Comparison of ENCODE assay signal across 22 cellular contexts in genomic region chr12:47251919-47252318, GRCh38.
DNase-seq lines count a peak whose midpoint lies in the region; ATAC-seq lines count a peak whose summit lies in the region.
"Had no signal": no experiment of that assay in that cellular context is flagged by ENCODE, and none has a peak within 500 bp of the region (broad histone marks: within the 10 kb centered on the region; RNA-seq: fewer than 3 reads in every experiment).

No MANE protein-coding gene starts in this region.

- no peak for DNase-seq in activated CD4-positive, alpha-beta T cell treated with anti-CD3 and anti-CD28 coated beads, Interleukin-2, amount 10 ng/mL, durations not matched to agents 7 days and 5 days
- DNase-seq in activated CD4-positive, alpha-beta T cell treated with anti-CD3 and anti-CD28 coated beads for 4 hours = no peak
- no peak for DNase-seq in CD4-positive, CD25-positive, alpha-beta regulatory T cell
- DNase-seq in activated naive CD8-positive, alpha-beta T cell treated with anti-CD3 and anti-CD28 coated beads, Interleukin-2, amount 50 U/mL, for 24 hours = no peak
- DNase-seq in mesendoderm (no peak), NCI-H69 (lab: John Stamatoyannopoulos, UW) (no peak), iPS-NIHi11 (ENCODE audit: low spot score) (no peak)
- DNase-seq: CD4-positive, alpha-beta T cell; CD8-positive, alpha-beta memory T cell; DMS 273 treated with DMSO at 0.1 percent for 48 hours; DMS79; EL; GDM1; H9 had no signal

- no peak overlapping the region for H3K4me2 ChIP-seq in mesendoderm (ENCODE audit: low read length)
- H3K4me2 ChIP-seq: BLaER1, GM23338 had no signal

- no peak overlapping the region for H3K56ac ChIP-seq in mesendoderm (ENCODE audit: low read length)

- WGBS in mesendoderm (ENCODE audit: extremely low coverage, insufficient coverage, low lambda C conversion rate) = no CpG with 5 or more reads among the region's 3 CpGs

- H4K5ac ChIP-seq in mesendoderm (ENCODE audit: low read length) = no peak overlapping the region

- no peaks in the 10 kb centered on the region for H3K27me3 ChIP-seq in CD4-positive, CD25-positive, alpha-beta regulatory T cell (ENCODE audit: control insufficient read depth, insufficient read depth, low read length)
- H3K27me3 ChIP-seq in mesendoderm (ENCODE audit: insufficient read depth, low read length, poor library complexity) = no peaks in the 10 kb centered on the region
- H3K27me3 ChIP-seq: BLaER1 had no signal

- no peak overlapping the region for H2BK120ac ChIP-seq in mesendoderm (ENCODE audit: low read depth, low read length)

- peaks cover 13% of the 10 kb centered on the region for H3K4me1 Mint-ChIP-seq in activated CD4-positive, alpha-beta T cell treated with anti-CD3 and anti-CD28 coated beads, Interleukin-2, amount 10 ng/mL, durations not matched to agents 7 days and 5 days
- H3K4me1 Mint-ChIP-seq in CD4-positive, CD25-positive, alpha-beta regulatory T cell = peaks cover 9 to 64% (median 30%) of the 10 kb centered on the region in 4 donors
- peaks cover 12% of the 10 kb centered on the region for H3K4me1 Mint-ChIP-seq in activated naive CD8-positive, alpha-beta T cell treated with anti-CD3 and anti-CD28 coated beads, Interleukin-2, amount 50 U/mL, for 24 hours
- H3K4me1 Mint-ChIP-seq: B cell had no signal

- no peaks in the 10 kb centered on the region for H3K79me1 ChIP-seq in mesendoderm (ENCODE audit: low read length)

- H3K4ac ChIP-seq in mesendoderm (ENCODE audit: low read depth, low read length) = no peak overlapping the region

- peaks cover 2 to 13% of the 10 kb centered on the region in 2 experiments for H3K9me3 ChIP-seq in CD4-positive, CD25-positive, alpha-beta regulatory T cell (ENCODE audit: control insufficient read depth in 2 of 2, low read length in 2 of 2)

- no peak for ATAC-seq in CD4-positive, CD25-positive, alpha-beta regulatory T cell (ENCODE audit: low read depth in 2 of 2)
- ATAC-seq in activated naive CD8-positive, alpha-beta T cell treated with anti-CD3 and anti-CD28 coated beads, Interleukin-2, amount 50 U/mL, for 24 hours = no peak
- ATAC-seq in GM21619 (IDR thresholded peaks at IDR 0.05; ENCODE audit: unreplicated experiment) = no peak
- ATAC-seq: GM12878, GM23338, HCT116 had no signal

- H3K79me2 ChIP-seq in mesendoderm (ENCODE audit: control insufficient read depth, insufficient read depth, low read length) = no peaks in the 10 kb centered on the region

- no peaks in the 10 kb centered on the region for H3K4me1 ChIP-seq in CD4-positive, CD25-positive, alpha-beta regulatory T cell (ENCODE audit: control insufficient read depth, insufficient read depth, low read length, poor library complexity, severe bottlenecking)
- peaks cover 4% of the 10 kb centered on the region for H3K4me1 ChIP-seq in mesendoderm (ENCODE audit: control insufficient read depth, low read depth, low read length)
- H3K4me1 ChIP-seq: BLaER1 had no signal

- H3K36me3 ChIP-seq in CD4-positive, CD25-positive, alpha-beta regulatory T cell (ENCODE audit: control insufficient read depth, insufficient read depth, low read length) = peaks cover 17% of the 10 kb centered on the region
- H3K36me3 ChIP-seq in mesendoderm (ENCODE audit: control insufficient read depth, insufficient read depth, low read length) = no peaks in the 10 kb centered on the region
- H3K36me3 ChIP-seq: BLaER1 had no signal

- no peak overlapping the region for H3K27ac ChIP-seq in CD4-positive, CD25-positive, alpha-beta regulatory T cell (ENCODE audit: insufficient read depth, low read length, poor library complexity, severe bottlenecking)
- no peak overlapping the region for H3K27ac ChIP-seq in mesendoderm (ENCODE audit: low read depth, low read length)
- H3K27ac ChIP-seq: 22Rv1, BLaER1, C4-2B had no signal

- no peak overlapping the region for H3K23ac ChIP-seq in mesendoderm (ENCODE audit: low read length)

- H3K27me3 Mint-ChIP-seq in activated CD4-positive, alpha-beta T cell treated with anti-CD3 and anti-CD28 coated beads, Interleukin-2, amount 10 ng/mL, durations not matched to agents 7 days and 5 days = no peaks in the 10 kb centered on the region
- H3K27me3 Mint-ChIP-seq in CD4-positive, CD25-positive, alpha-beta regulatory T cell = no peaks in the 10 kb centered on the region
- H3K27me3 Mint-ChIP-seq in activated naive CD8-positive, alpha-beta T cell treated with anti-CD3 and anti-CD28 coated beads, Interleukin-2, amount 50 U/mL, for 24 hours = no peaks in the 10 kb centered on the region
- H3K27me3 Mint-ChIP-seq: B cell; CD4-positive, alpha-beta T cell; CD8-positive, alpha-beta memory T cell had no signal

- H2BK15ac ChIP-seq in mesendoderm (replicated peaks; ENCODE audit: low read depth) = peak overlapping the region; percentile 98

- H3K4me3 Mint-ChIP-seq in activated CD4-positive, alpha-beta T cell treated with anti-CD3 and anti-CD28 coated beads, Interleukin-2, amount 10 ng/mL, durations not matched to agents 7 days and 5 days = no peak overlapping the region
- peak overlapping the region in 2 of 4 donors; percentile 16 to 52 for H3K4me3 Mint-ChIP-seq in CD4-positive, CD25-positive, alpha-beta regulatory T cell
- H3K4me3 Mint-ChIP-seq in activated naive CD8-positive, alpha-beta T cell treated with anti-CD3 and anti-CD28 coated beads, Interleukin-2, amount 50 U/mL, for 24 hours = no peak overlapping the region
- H3K4me3 Mint-ChIP-seq: B cell; CD4-positive, alpha-beta T cell; CD8-positive, alpha-beta memory T cell; GM23338; H9 had no signal

- H3K9ac ChIP-seq in mesendoderm (ENCODE audit: low read length) = no peak overlapping the region
- H3K9ac ChIP-seq: BLaER1 had no signal

- H3K27ac Mint-ChIP-seq in activated CD4-positive, alpha-beta T cell treated with anti-CD3 and anti-CD28 coated beads, Interleukin-2, amount 10 ng/mL, durations not matched to agents 7 days and 5 days = peak overlapping the region; percentile 27
- H3K27ac Mint-ChIP-seq in CD4-positive, CD25-positive, alpha-beta regulatory T cell = peak overlapping the region in 2 of 3 donors; percentile 49 to 68
- H3K27ac Mint-ChIP-seq in activated naive CD8-positive, alpha-beta T cell treated with anti-CD3 and anti-CD28 coated beads, Interleukin-2, amount 50 U/mL, for 24 hours = peak overlapping the region; percentile 36
- H3K27ac Mint-ChIP-seq: B cell; CD4-positive, alpha-beta T cell; GM23338; H9 had no signal

- no peak overlapping the region for H3K4me3 ChIP-seq in CD4-positive, CD25-positive, alpha-beta regulatory T cell (ENCODE audit: low read depth, low read length)
- H3K4me3 ChIP-seq in mesendoderm (ENCODE audit: low read length) = no peak overlapping the region
- H3K4me3 ChIP-seq: BLaER1, GM12878, GM23338 had no signal

- H3K36me3 Mint-ChIP-seq in activated CD4-positive, alpha-beta T cell treated with anti-CD3 and anti-CD28 coated beads, Interleukin-2, amount 10 ng/mL, durations not matched to agents 7 days and 5 days (ENCODE audit: low read depth) = peaks cover 65% of the 10 kb centered on the region
- H3K36me3 Mint-ChIP-seq in CD4-positive, CD25-positive, alpha-beta regulatory T cell = peaks cover 31% of the 10 kb centered on the region
- H3K36me3 Mint-ChIP-seq in activated naive CD8-positive, alpha-beta T cell treated with anti-CD3 and anti-CD28 coated beads, Interleukin-2, amount 50 U/mL, for 24 hours (ENCODE audit: low read depth) = peaks cover 71% of the 10 kb centered on the region

- H3K18ac ChIP-seq in mesendoderm (ENCODE audit: low read length) = no peak overlapping the region

- POLR2A ChIA-PET in activated CD4-positive, alpha-beta T cell treated with anti-CD3 and anti-CD28 coated beads, Interleukin-2, amount 10 ng/mL, durations not matched to agents 7 days and 5 days (lab: Charles Lee) = no interaction called here

- peaks cover 43% of the 10 kb centered on the region for H3K9me3 Mint-ChIP-seq in activated CD4-positive, alpha-beta T cell treated with anti-CD3 and anti-CD28 coated beads, Interleukin-2, amount 10 ng/mL, durations not matched to agents 7 days and 5 days
- peaks cover 2 to 27% (median 7%) of the 10 kb centered on the region in 7 donors for H3K9me3 Mint-ChIP-seq in CD4-positive, CD25-positive, alpha-beta regulatory T cell
- peaks cover 52% of the 10 kb centered on the region for H3K9me3 Mint-ChIP-seq in activated naive CD8-positive, alpha-beta T cell treated with anti-CD3 and anti-CD28 coated beads, Interleukin-2, amount 50 U/mL, for 24 hours

- H2BK5ac ChIP-seq in mesendoderm (ENCODE audit: low read length) = no peak overlapping the region

- CTCF ChIA-PET in activated CD4-positive, alpha-beta T cell treated with anti-CD3 and anti-CD28 coated beads, Interleukin-2, amount 10 ng/mL, durations not matched to agents 7 days and 5 days (lab: Charles Lee) = interaction anchor here (1.7 kb wide), 1 partner anchor 146 kb away, joined by 6 read pairs; no protein-coding TSS in a partner anchor

- H4K8ac ChIP-seq in mesendoderm (ENCODE audit: low read depth, low read length) = no peak overlapping the region

- no peak overlapping the region for H2AK5ac ChIP-seq in mesendoderm (ENCODE audit: low read length)
